In genomic region chr3:103440539-103441113, GRCh38 we compare ENCODE assay signal across 10 cellular contexts.
DNase-seq lines count a peak whose midpoint lies in the region; ATAC-seq and TF ChIP-seq lines count a peak whose summit lies in the region.
"Had no signal": no experiment of that assay in that cellular context is flagged by ENCODE, and none has a peak within 500 bp of the region (broad histone marks: within the 10 kb centered on the region; RNA-seq: fewer than 3 reads in every experiment).

No MANE protein-coding gene starts in this region.

- H3K79me2 ChIP-seq in MM.1S (ENCODE audit: low read length), result no peaks in the 10 kb centered on the region

- H3K36me3 ChIP-seq in MM.1S (replicated peaks; ENCODE audit: insufficient read depth, low read length), result no peaks in the 10 kb centered on the region

- peaks cover 0 to 16% of the 10 kb centered on the region in 2 donors for H3K9me3 Mint-ChIP-seq in stimulated activated naive CD8-positive, alpha-beta T cell treated with anti-CD3 and anti-CD28 coated beads, Interleukin-15, amount 100 ng/mL, for 72 hours

- DNase-seq in MM.1S (peak; percentile 16), kidney tubule cell (ENCODE audit: low spot score) (peak; percentile 21), sciatic nerve (ENCODE audit: low spot score) (no peak), dorsolateral prefrontal cortex (no peak)
- DNase-seq in stimulated activated naive CD8-positive, alpha-beta T cell treated with anti-CD3 and anti-CD28 coated beads, Interleukin-15, amount 100 ng/mL, for 72 hours, result no peak
- DNase-seq in activated CD4-positive, alpha-beta T cell treated with anti-CD3 and anti-CD28 coated beads for 48 hours, result no peak
- DNase-seq: activated CD4-positive, alpha-beta memory T cell treated with anti-CD3 and anti-CD28 coated beads for 36 hours; hypothalamus had no signal

- no peaks in the 10 kb centered on the region for H3K4me1 Mint-ChIP-seq in stimulated activated naive CD8-positive, alpha-beta T cell treated with anti-CD3 and anti-CD28 coated beads, Interleukin-15, amount 100 ng/mL, for 72 hours

- H3F3A ChIP-seq in MM.1S (ENCODE audit: insufficient read depth, low read length), result no peaks in the 10 kb centered on the region

- intact Hi-C loops in sciatic nerve (cut with DNase I) (no loop called here), dorsolateral prefrontal cortex (cut with DNase I) (no loop called here)

- H3K4me1 ChIP-seq in MM.1S (ENCODE audit: low read length), result no peaks in the 10 kb centered on the region

- H4K20me1 ChIP-seq in MM.1S (ENCODE audit: insufficient read depth, low read length), result no peaks in the 10 kb centered on the region

- peak; percentile 81 for ATAC-seq in GM18508 (IDR thresholded peaks at IDR 0.05; ENCODE audit: insufficient read depth, unreplicated experiment)
- peak; percentile 63 for ATAC-seq in HG02588 (IDR thresholded peaks at IDR 0.05; ENCODE audit: unreplicated experiment)
- no peak for ATAC-seq in sciatic nerve
- ATAC-seq in stimulated activated naive CD8-positive, alpha-beta T cell treated with anti-CD3 and anti-CD28 coated beads, Interleukin-15, amount 100 ng/mL, for 72 hours, result no peak

- no peak overlapping the region for H2AFZ ChIP-seq in MM.1S (ENCODE audit: low read length)

- H3K27me3 ChIP-seq in MM.1S (replicated peaks; ENCODE audit: insufficient read depth, low read length) (no peaks in the 10 kb centered on the region), dorsolateral prefrontal cortex (no peaks in the 10 kb centered on the region)

- H3K4me3 ChIP-seq in MM.1S (ENCODE audit: low read length), result no peak overlapping the region
- no peak overlapping the region for H3K4me3 ChIP-seq in dorsolateral prefrontal cortex

- peak; percentile 40 for TF ChIP-seq CTCF in MM.1S (IDR thresholded peaks at IDR 0.05; ENCODE audit: low read length)
- TF ChIP-seq CTCF in dorsolateral prefrontal cortex (IDR thresholded peaks at IDR 0.05 in 54 of 56, conservative IDR thresholded peaks at IDR 0.05 in 2 of 56; ENCODE audit: low read depth in 1 of 56, partially characterized antibody in 56 of 56), result peak in 20 of 56 donors; percentile 8 to 35 (median 22)

- H3K27ac ChIP-seq in MM.1S (ENCODE audit: low read length), result no peak overlapping the region
- no peak overlapping the region for H3K27ac ChIP-seq in dorsolateral prefrontal cortex

- no peak overlapping the region for H3K27ac Mint-ChIP-seq in stimulated activated naive CD8-positive, alpha-beta T cell treated with anti-CD3 and anti-CD28 coated beads, Interleukin-15, amount 100 ng/mL, for 72 hours
- H3K27ac Mint-ChIP-seq: activated CD4-positive, alpha-beta memory T cell treated with anti-CD3 and anti-CD28 coated beads for 36 hours had no signal

- H3K9me2 ChIP-seq in MM.1S (replicated peaks; ENCODE audit: insufficient read depth, low read length), result no peaks in the 10 kb centered on the region

- H3K9ac ChIP-seq in MM.1S (ENCODE audit: low read length), result no peak overlapping the region

- H3K4me3 Mint-ChIP-seq in stimulated activated naive CD8-positive, alpha-beta T cell treated with anti-CD3 and anti-CD28 coated beads, Interleukin-15, amount 100 ng/mL, for 72 hours, result no peak overlapping the region
- H3K4me3 Mint-ChIP-seq: activated CD4-positive, alpha-beta memory T cell treated with anti-CD3 and anti-CD28 coated beads for 36 hours had no signal

- H3K9me3 ChIP-seq in MM.1S (replicated peaks; ENCODE audit: insufficient read depth, low read length), result no peaks in the 10 kb centered on the region

- no peaks in the 10 kb centered on the region for H3K27me3 Mint-ChIP-seq in stimulated activated naive CD8-positive, alpha-beta T cell treated with anti-CD3 and anti-CD28 coated beads, Interleukin-15, amount 100 ng/mL, for 72 hours
- H3K27me3 Mint-ChIP-seq: activated CD4-positive, alpha-beta memory T cell treated with anti-CD3 and anti-CD28 coated beads for 36 hours had no signal

- no peak overlapping the region for H3K4me2 ChIP-seq in MM.1S (ENCODE audit: low read depth, low read length)

Comparison
In these comparisons a context has a peak if more than half of its experiments do, and no peak if none do; other contexts are left out.
1. ATAC-seq: peak in GM18508 (single experiment) and HG02588 (single experiment); none in sciatic nerve (single experiment) and stimulated activated naive CD8-positive, alpha-beta T cell treated with anti-CD3 and anti-CD28 coated beads, Interleukin-15, amount 100 ng/mL, for 72 hours (single experiment).
2. DNase-seq: peak in MM.1S (single experiment) and kidney tubule cell (single experiment); none in sciatic nerve (single experiment), stimulated activated naive CD8-positive, alpha-beta T cell treated with anti-CD3 and anti-CD28 coated beads, Interleukin-15, amount 100 ng/mL, for 72 hours (0 of 2), dorsolateral prefrontal cortex (0 of 10) and activated CD4-positive, alpha-beta T cell treated with anti-CD3 and anti-CD28 coated beads for 48 hours (single experiment).